In the genomic region with DNA sequence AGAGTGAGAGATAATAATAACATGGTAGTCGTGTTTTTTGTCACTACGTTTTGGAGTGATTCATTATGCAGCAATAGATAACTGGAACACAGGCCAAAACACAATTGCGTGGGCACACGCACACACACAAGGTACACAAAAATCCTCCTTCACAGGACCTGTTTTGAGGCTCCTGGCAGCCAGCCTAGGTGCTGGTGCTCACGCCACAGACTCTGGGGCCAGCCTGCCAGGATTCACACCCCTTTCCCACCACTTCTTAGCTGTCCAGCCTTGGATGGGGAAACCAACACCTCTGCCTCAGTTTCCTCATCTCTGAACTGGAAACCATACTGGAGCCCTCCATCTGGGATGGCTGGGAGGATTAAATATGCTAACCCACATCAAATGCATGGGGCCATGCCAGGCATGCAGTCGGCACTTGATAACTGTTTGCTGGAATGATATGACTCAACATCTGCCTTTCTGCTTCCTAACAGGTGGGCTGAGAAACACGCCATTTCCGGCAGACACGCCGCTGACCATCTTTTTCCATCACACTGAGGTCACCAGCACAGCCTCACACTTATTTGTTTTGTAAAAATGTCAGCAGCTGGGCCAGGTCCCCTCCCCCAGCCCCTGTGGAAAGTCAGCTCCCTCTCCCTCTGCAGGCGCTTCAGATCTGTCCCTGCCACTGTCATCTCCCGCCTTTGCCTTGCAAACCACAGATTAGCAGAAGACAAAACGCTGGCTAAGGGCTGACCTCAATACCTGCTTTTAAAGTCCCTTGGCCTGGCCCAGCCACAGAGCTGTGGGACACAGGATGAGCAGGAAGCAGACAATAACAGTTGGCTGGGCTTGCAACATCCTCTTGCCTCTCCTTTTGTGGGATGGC, we compare ENCODE assay signal across 8 cellular contexts.
DNase-seq lines count a peak whose midpoint lies in the region; ATAC-seq and TF ChIP-seq lines count a peak whose summit lies in the region.

No MANE protein-coding gene starts in this region.

- peaks cover 2 to 9% of the 10 kb centered on the region in 2 donors for H3K4me1 ChIP-seq in lung (ENCODE audit: control insufficient read depth in 2 of 2, insufficient read depth in 2 of 2, low read length in 2 of 2)
- H3K4me1 ChIP-seq in thymus (ENCODE audit: control insufficient read depth, insufficient read depth, low read length), result peaks cover 21% of the 10 kb centered on the region

- H3K9me3 ChIP-seq in lung (ENCODE audit: control insufficient read depth in 2 of 2, insufficient read depth in 1 of 2, low read length in 1 of 2), result peaks cover 0 to 7% of the 10 kb centered on the region in 2 donors
- no peaks in the 10 kb centered on the region for H3K9me3 ChIP-seq in thymus (ENCODE audit: control insufficient read depth)

- no peaks in the 10 kb centered on the region for H3K36me3 ChIP-seq in lung (ENCODE audit: control insufficient read depth in 2 of 2, insufficient read depth in 2 of 2, low read length in 2 of 2)
- H3K36me3 ChIP-seq in thymus (ENCODE audit: control insufficient read depth, insufficient read depth), result no peaks in the 10 kb centered on the region

- H3K27ac ChIP-seq in lung (ENCODE audit: low read depth in 1 of 2, low read length in 1 of 2), result no peak overlapping the region
- H3K27ac ChIP-seq in thymus (ENCODE audit: low read depth), result peak overlapping the region; percentile 65

- WGBS in lung, 2 donors, result 27 to 37% methylated on average over 11 to 13 of the region's 13 CpGs
- 30% methylated on average over 13 of the region's 13 CpGs for WGBS in thymus

- ATAC-seq in GM19452 (IDR thresholded peaks at IDR 0.05; ENCODE audit: unreplicated experiment) (peak; percentile 71), HG03460 (IDR thresholded peaks at IDR 0.05; ENCODE audit: unreplicated experiment) (peak; percentile 51), lung (ENCODE audit: insufficient read depth, low FRiP score) (no peak)

- TF ChIP-seq CTCF in lung (IDR thresholded peaks at IDR 0.05; ENCODE audit: control extremely low read depth, extremely low read depth), result no peak

- H3K4me3 ChIP-seq in lung (no peak overlapping the region), thymus (ENCODE audit: low read length) (no peak overlapping the region)

- H3K27me3 ChIP-seq in lung (ENCODE audit: control insufficient read depth, insufficient read depth), result no peaks in the 10 kb centered on the region
- no peaks in the 10 kb centered on the region for H3K27me3 ChIP-seq in thymus (ENCODE audit: control insufficient read depth, insufficient read depth)

- DNase-seq in COLO668 (lab: John Stamatoyannopoulos, UW; ENCODE audit: unreplicated experiment) (peak; percentile 77), SK-N-DZ (ENCODE audit: low spot score) (peak; percentile 59), lung (ENCODE audit: low spot score) (peak; percentile 30), DMS79 (lab: John Stamatoyannopoulos, UW) (no peak)
- DNase-seq in activated naive CD4-positive, alpha-beta T cell treated with Interleukin-2 at 50 U/mL for 16 hours, result peak; percentile 84
